1 cellular context compared by ENCODE assay signal in genomic region chr11:86737752-86738151, GRCh38.
A peak's percentile ranks its signal among the peaks of the same experiment; 100 is the strongest.
TF ChIP-seq lines count a peak whose summit lies in the region.

No MANE protein-coding gene starts in this region.

TF ChIP-seq in A549, 52 proteins besides CTCF, POLR2A, EP300 and RAD21 (continued from another document):
- TF ChIP-seq REST (IDR thresholded peaks at IDR 0.05) (no peak), TP53 (CRISPR knock-in tag; IDR thresholded peaks at IDR 0.05) (no peak), TFCP2L1 (CRISPR knock-in tag; IDR thresholded peaks at IDR 0.05) (no peak), NPAS2 (CRISPR knock-in tag; IDR thresholded peaks at IDR 0.05; ENCODE audit: borderline replicate concordance) (no peak; the same call in 1 of the 2 replicates), SREBF2 (IDR thresholded peaks at IDR 0.05) (no peak), HOXB5 (CRISPR knock-in tag; IDR thresholded peaks at IDR 0.05) (0 out of 2 replicates have a peak, but pooled peaks have one; percentile 12), MAZ (IDR thresholded peaks at IDR 0.05; ENCODE audit: borderline replicate concordance, low read depth, low read length) (no peak), ELK1 (IDR thresholded peaks at IDR 0.05; ENCODE audit: low read depth, low read length) (no peak), MAX (IDR thresholded peaks at IDR 0.05) (no peak), EHMT2 (IDR thresholded peaks at IDR 0.05; ENCODE audit: low read depth) (no peak), KDM1A (IDR thresholded peaks at IDR 0.05; ENCODE audit: low read depth) (no peak), EHF (CRISPR knock-in tag; IDR thresholded peaks at IDR 0.05) (no peak), CBX8 (IDR thresholded peaks at IDR 0.05) (no peak)
TF ChIP-seq in A549: peak in this region for 5.
